13 cellular contexts compared by ENCODE assay signal in genomic region chr2:1717129-1717528, GRCh38. TPM values are rescaled to one million over a fixed set of nuclear protein-coding genes. Genes with fewer than 3 reads are reported as not detected.
DNase-seq lines count a peak whose midpoint lies in the region; ATAC-seq, FAIRE-seq and TF ChIP-seq lines count a peak whose summit lies in the region.
"Had no signal": no experiment of that assay in that cellular context is flagged by ENCODE, and none has a peak within 500 bp of the region (broad histone marks: within the 10 kb centered on the region; RNA-seq: fewer than 3 reads in every experiment).

No MANE protein-coding gene starts in this region.

- H3K27ac ChIP-seq in pancreas, result peak overlapping the region in 2 of 4 donors; percentile 63 to 68
- H3K27ac ChIP-seq in CD8-positive, alpha-beta T cell (ENCODE audit: low read depth, low read length), result no peak overlapping the region

- FAIRE-seq in pancreas (lab: Jason Lieb, UNC), result no peak

- no peaks in the 10 kb centered on the region for H3K4me1 Mint-ChIP-seq in CD8-positive, alpha-beta T cell (ENCODE audit: low read depth)

- H3K36me3 Mint-ChIP-seq in CD8-positive, alpha-beta T cell, result no peaks in the 10 kb centered on the region

- no peaks in the 10 kb centered on the region for H3K4me1 ChIP-seq in pancreas
- H3K4me1 ChIP-seq in CD8-positive, alpha-beta T cell (ENCODE audit: insufficient read depth, low read length), result no peaks in the 10 kb centered on the region

- no peaks in the 10 kb centered on the region for H3K9me3 Mint-ChIP-seq in CD8-positive, alpha-beta T cell

- POLR2A ChIA-PET in CD8-positive, alpha-beta T cell (lab: Charles Lee), result no interaction called here

- DNase-seq in Ammon's horn (ENCODE audit: low spot score) (peak; percentile 66), astrocyte of the spinal cord (ENCODE audit: low read depth, low spot score) (peak; percentile 50), left cardiac atrium (peak; percentile 72), pancreas (peak in 3 of 6 donors; percentile 39 to 51 (median 50)), OCI-M1 (lab: John Stamatoyannopoulos, UW) (no peak), HK-2 (ENCODE audit: unreplicated experiment) (no peak)
- DNase-seq in CD8-positive, alpha-beta T cell, result no peak
- DNase-seq: activated T-cell treated with anti-CD3 and anti-CD28 coated beads, Interleukin-2, amount 50 U/mL, for 1 hour; cortex of kidney; KBM-7; NCI-H510A; stimulated activated CD4-positive, alpha-beta T cell treated with anti-CD3 and anti-CD28 coated beads, Interleukin-2, amount 100 ng/mL, for 48 hours had no signal

- H3K4me3 ChIP-seq in astrocyte of the spinal cord (ENCODE audit: low read depth, low read length) (no peak overlapping the region), pancreas (no peak overlapping the region)
- H3K4me3 ChIP-seq in CD8-positive, alpha-beta T cell (ENCODE audit: low read depth, low read length), result no peak overlapping the region

- in situ Hi-C loops in astrocyte of the spinal cord (cut with HindIII; ENCODE audit: low sequenced_read_pairs), result no loop called here

- H3K9me3 ChIP-seq in pancreas, result no peaks in the 10 kb centered on the region
- H3K9me3 ChIP-seq in CD8-positive, alpha-beta T cell (ENCODE audit: low read length), result no peaks in the 10 kb centered on the region

- H3K27me3 Mint-ChIP-seq in CD8-positive, alpha-beta T cell (ENCODE audit: low read depth), result peaks cover 9% of the 10 kb centered on the region

- no peak overlapping the region for H3K4me3 Mint-ChIP-seq in CD8-positive, alpha-beta T cell

- H3K36me3 ChIP-seq in pancreas, result no peaks in the 10 kb centered on the region
- no peaks in the 10 kb centered on the region for H3K36me3 ChIP-seq in CD8-positive, alpha-beta T cell (ENCODE audit: insufficient read depth, low read length)

- CTCF ChIA-PET in CD8-positive, alpha-beta T cell (lab: Charles Lee), result interaction anchor here (0.9 to 1.5 kb wide), 2 partner anchors 10 to 34 kb away, joined by 3 read pairs; no protein-coding TSS in a partner anchor

- no peak for TF ChIP-seq CTCF in astrocyte of the spinal cord (IDR thresholded peaks at IDR 0.05; ENCODE audit: low read depth, low read length)
- no peak for TF ChIP-seq CTCF in pancreas (IDR thresholded peaks at IDR 0.05)
- no peak for TF ChIP-seq CTCF in CD8-positive, alpha-beta T cell (IDR thresholded peaks at IDR 0.05)

- H3K27ac Mint-ChIP-seq in CD8-positive, alpha-beta T cell, result no peak overlapping the region

- ATAC-seq in left cardiac atrium, result peak; percentile 45 to 58
- ATAC-seq in pancreas, result peak; percentile 58 to 79 (median 66)
- ATAC-seq in HG02623 (IDR thresholded peaks at IDR 0.05; ENCODE audit: unreplicated experiment), result no peak
- ATAC-seq in CD8-positive, alpha-beta T cell, result no peak

- H3K27me3 ChIP-seq in pancreas, result no peaks in the 10 kb centered on the region
- no peaks in the 10 kb centered on the region for H3K27me3 ChIP-seq in CD8-positive, alpha-beta T cell (ENCODE audit: insufficient read depth, low read length)

- intact Hi-C loops in left cardiac atrium (cut with DNase I), result no loop called here
- intact Hi-C loops in pancreas (cut with DNase I), result no loop called here
- intact Hi-C loops in CD8-positive, alpha-beta T cell (cut with DNase I, micrococcal nuclease), result no loop called here

- WGBS in pancreas, 2 donors, result 47 to 49% methylated on average over 9 of the region's 9 CpGs

RNA-seq across cellular contexts. Expression of gene PXDN, which starts 27.2 kb away (rescaled TPM):
- total RNA-seq in left cardiac atrium, result 10 to 100 TPM; 34.8 to 46.0 TPM
- 10 to 100 TPM in 1 of 6 donors, 1 to 10 TPM in 5; 2.0 to 21.1 (median 4.6) TPM for total RNA-seq in pancreas
- polyA plus RNA-seq in pancreas, result 1 to 10 TPM; 2.6 to 4.7 TPM
- total RNA-seq in CD8-positive, alpha-beta T cell, result 1 to 10 TPM in 1 of 2 experiments, under 1 TPM in 1; 0.76 to 1.4 TPM

Comparison
In these comparisons a context has a peak if more than half of its experiments do, and no peak if none do; other contexts are left out.
1. DNase-seq: peak in Ammon's horn (single experiment), astrocyte of the spinal cord (single experiment) and left cardiac atrium (single experiment); none in OCI-M1 (single experiment), HK-2 (single experiment) and CD8-positive, alpha-beta T cell (0 of 7).
2. ATAC-seq: peak in left cardiac atrium (2 of 2) and pancreas (4 of 4); none in HG02623 (single experiment) and CD8-positive, alpha-beta T cell (single experiment).